In genomic region chr2:138877421-138877820, GRCh38 we compare ENCODE assay signal across 1 cellular context.
TF ChIP-seq lines count a peak whose summit lies in the region.

No MANE protein-coding gene starts in this region.

TF ChIP-seq in H1, 55 proteins besides CTCF, POLR2A, EP300 and RAD21 (continued from another document):
- TF ChIP-seq SIRT6 (IDR thresholded peaks at IDR 0.05; ENCODE audit: low read length) (no peak), SP1 (IDR thresholded peaks at IDR 0.05; ENCODE audit: low read depth, low read length) (no peak), POU5F1 (IDR thresholded peaks at IDR 0.05; ENCODE audit: low read depth, low read length) (no peak), SP4 (IDR thresholded peaks at IDR 0.05; ENCODE audit: low read length) (no peak)
